1 cellular context compared by ENCODE assay signal in the genomic region with DNA sequence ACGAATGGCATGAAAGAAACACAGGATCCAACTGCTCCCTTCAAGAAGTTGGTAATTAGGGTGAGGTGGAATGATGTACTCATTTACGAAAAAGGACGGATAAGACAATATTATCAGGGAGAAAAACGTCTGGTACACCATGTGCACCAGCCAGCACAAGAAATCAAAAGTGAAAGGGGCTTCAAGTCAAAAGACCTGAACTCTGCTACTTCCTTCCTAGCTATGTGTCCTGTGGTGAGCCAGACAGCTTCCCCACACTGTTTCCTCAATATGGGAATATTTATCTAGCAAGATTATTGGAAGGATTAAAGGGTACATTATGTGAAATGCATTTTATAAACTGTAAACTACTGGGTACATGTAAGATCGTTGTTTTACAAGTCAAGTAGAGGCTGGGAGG.
TF ChIP-seq lines count a peak whose summit lies in the region.

No MANE protein-coding gene starts in this region.

TF ChIP-seq in GM23338, 12 proteins besides CTCF, POLR2A, EP300 and RAD21 (continued from another document):
- no peak for TF ChIP-seq ZNF462 (CRISPR knock-in tag; IDR thresholded peaks at IDR 0.05)
- no peak for TF ChIP-seq EZH2phosphoT487 (IDR thresholded peaks at IDR 0.05; ENCODE audit: unreplicated experiment)
- TF ChIP-seq POLR2AphosphoS5 (IDR thresholded peaks at IDR 0.05; ENCODE audit: low read depth): no peak
- no peak for TF ChIP-seq ZNF114 (CRISPR knock-in tag; IDR thresholded peaks at IDR 0.05)
- TF ChIP-seq, protein P1, sequence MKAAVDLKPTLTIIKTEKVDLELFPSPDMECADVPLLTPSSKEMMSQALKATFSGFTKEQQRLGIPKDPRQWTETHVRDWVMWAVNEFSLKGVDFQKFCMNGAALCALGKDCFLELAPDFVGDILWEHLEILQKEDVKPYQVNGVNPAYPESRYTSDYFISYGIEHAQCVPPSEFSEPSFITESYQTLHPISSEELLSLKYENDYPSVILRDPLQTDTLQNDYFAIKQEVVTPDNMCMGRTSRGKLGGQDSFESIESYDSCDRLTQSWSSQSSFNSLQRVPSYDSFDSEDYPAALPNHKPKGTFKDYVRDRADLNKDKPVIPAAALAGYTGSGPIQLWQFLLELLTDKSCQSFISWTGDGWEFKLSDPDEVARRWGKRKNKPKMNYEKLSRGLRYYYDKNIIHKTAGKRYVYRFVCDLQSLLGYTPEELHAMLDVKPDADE (IDR thresholded peaks at IDR 0.05): no peak
- no peak for TF ChIP-seq JUNB (IDR thresholded peaks at IDR 0.05; ENCODE audit: unreplicated experiment)
- no peak for TF ChIP-seq NANOG (IDR thresholded peaks at IDR 0.05; ENCODE audit: borderline replicate concordance)
- no peak for TF ChIP-seq CREB1 (CRISPR knock-in tag; IDR thresholded peaks at IDR 0.05; ENCODE audit: low read depth)
TF ChIP-seq in GM23338: peak in this region for 0.
